Comparison of ENCODE assay signal across 8 cellular contexts in the genomic region with DNA sequence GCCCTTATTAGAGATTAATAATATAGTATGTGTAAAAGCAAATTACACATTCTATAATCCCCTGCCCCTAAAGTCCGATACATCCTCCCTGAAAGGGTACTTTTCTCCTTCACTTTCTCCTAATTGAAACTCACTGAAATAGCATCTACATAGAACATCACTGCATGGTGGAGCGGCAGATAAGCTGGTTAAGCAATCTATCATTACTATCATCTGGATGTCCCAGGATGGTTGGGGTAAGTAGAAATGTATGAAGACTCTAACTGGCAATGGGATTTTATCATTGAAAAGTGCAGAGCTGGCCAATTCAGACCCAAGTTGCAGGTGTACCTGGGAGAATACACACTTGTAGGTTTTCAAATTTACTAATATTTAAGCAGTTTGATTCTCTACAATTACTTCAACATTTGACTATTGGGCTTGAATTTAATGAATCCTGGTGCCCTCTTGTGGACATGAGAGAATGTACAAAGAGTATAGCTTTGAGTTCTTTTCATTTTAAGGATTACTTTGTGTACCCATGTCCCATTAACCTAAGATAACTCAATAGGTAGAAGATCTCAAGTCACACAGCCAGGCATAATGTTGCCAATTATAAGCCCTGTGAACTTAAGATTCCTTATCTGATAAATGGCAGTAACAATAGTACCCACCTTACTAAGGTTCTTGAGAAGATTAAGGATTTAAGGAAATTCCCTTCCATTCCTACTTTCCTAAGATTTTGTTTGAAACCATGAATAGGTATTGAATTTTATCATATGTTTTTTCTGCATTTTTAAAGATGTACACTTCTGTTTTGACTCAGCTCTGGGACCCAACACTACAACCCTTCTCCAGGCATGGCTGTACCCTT.
A peak's percentile ranks its signal among the peaks of the same experiment; 100 is the strongest.
DNase-seq lines count a peak whose midpoint lies in the region; ATAC-seq and TF ChIP-seq lines count a peak whose summit lies in the region.

No MANE protein-coding gene starts in this region.

- no peaks in the 10 kb centered on the region for H3K27me3 ChIP-seq in CD4-positive, alpha-beta memory T cell (ENCODE audit: insufficient read depth, low read length)
- no peaks in the 10 kb centered on the region; the same call in 1 of the 2 replicates for H3K27me3 ChIP-seq in GM23248 (replicated peaks; ENCODE audit: insufficient read depth)

- no peak overlapping the region for H3K4me3 ChIP-seq in CD4-positive, alpha-beta memory T cell (ENCODE audit: low read length in 2 of 2)
- H3K4me3 ChIP-seq in GM23248 (no peak overlapping the region), coronary artery (no peak overlapping the region)

- POLR2A ChIA-PET in CD4-positive, alpha-beta memory T cell (lab: Charles Lee; ENCODE audit: partially characterized antibody): no interaction called here

- H4K20me1 ChIP-seq in GM23248 (ENCODE audit: insufficient read depth): no peaks in the 10 kb centered on the region

- peak; percentile 64 for TF ChIP-seq CTCF in coronary artery (IDR thresholded peaks at IDR 0.05)

- H3K4me2 ChIP-seq in GM23248 (ENCODE audit: unreplicated experiment): no peak overlapping the region

- WGBS in GM23248 (ENCODE audit: low coverage in 1 of 2, low lambda C conversion rate in 2 of 2, missing lambda C conversion rate in 2 of 2), 2 experiments: 70 to 78% methylated on average over 2 of the region's 2 CpGs

- H3K9me2 ChIP-seq in GM23248 (ENCODE audit: insufficient read depth): no peaks in the 10 kb centered on the region

- H3K36me3 ChIP-seq in CD4-positive, alpha-beta memory T cell (ENCODE audit: insufficient read depth, low read length): no peaks in the 10 kb centered on the region
- no peaks in the 10 kb centered on the region for H3K36me3 ChIP-seq in GM23248 (ENCODE audit: low read depth)

- peak in 4 of 5 donors; percentile 19 to 36 (median 32) for DNase-seq in CD4-positive, alpha-beta memory T cell
- DNase-seq in GM23248: peak; percentile 76
- peak; percentile 44 for DNase-seq in NCI-H774 (lab: John Stamatoyannopoulos, UW)
- DNase-seq in coronary artery (ENCODE audit: low spot score): no peak
- DNase-seq in midbrain (lab: John Stamatoyannopoulos, UW): peak; percentile 37
- no peak for DNase-seq in T-helper 9 cell

- no peaks in the 10 kb centered on the region for H3K79me2 ChIP-seq in GM23248 (ENCODE audit: insufficient read depth)

- no peak for ATAC-seq in stimulated activated memory B cell treated with anti-CD40 and anti-IgM and Interleukin-4, amounts not matched to agents 10 μg/mL and 1 μg/mL and 100 μg/mL, for 72 hours
- no peak for ATAC-seq in GM21825 (IDR thresholded peaks at IDR 0.05; ENCODE audit: unreplicated experiment)

- peaks cover 8 to 14% of the 10 kb centered on the region in 2 donors for H3K27me3 Mint-ChIP-seq in CD4-positive, alpha-beta memory T cell
- H3K27me3 Mint-ChIP-seq in stimulated activated memory B cell treated with anti-CD40 and anti-IgM and Interleukin-4, amounts not matched to agents 10 μg/mL and 1 μg/mL and 100 μg/mL, for 72 hours: no peaks in the 10 kb centered on the region

- no peak overlapping the region for H3K9ac ChIP-seq in GM23248

- H3K4me1 Mint-ChIP-seq in CD4-positive, alpha-beta memory T cell: no peaks in the 10 kb centered on the region
- peaks cover 7% of the 10 kb centered on the region for H3K4me1 Mint-ChIP-seq in stimulated activated memory B cell treated with anti-CD40 and anti-IgM and Interleukin-4, amounts not matched to agents 10 μg/mL and 1 μg/mL and 100 μg/mL, for 72 hours

- H3K9me3 Mint-ChIP-seq in CD4-positive, alpha-beta memory T cell: peaks cover 0 to 3% (median 0%) of the 10 kb centered on the region in 8 donors
- peaks cover 2% of the 10 kb centered on the region for H3K9me3 Mint-ChIP-seq in stimulated activated memory B cell treated with anti-CD40 and anti-IgM and Interleukin-4, amounts not matched to agents 10 μg/mL and 1 μg/mL and 100 μg/mL, for 72 hours

- no peaks in the 10 kb centered on the region for H3K9me3 ChIP-seq in CD4-positive, alpha-beta memory T cell (ENCODE audit: control insufficient read depth in 1 of 2, low read length in 2 of 2)
- no peaks in the 10 kb centered on the region for H3K9me3 ChIP-seq in GM23248 (ENCODE audit: low read depth)

- H3K4me3 Mint-ChIP-seq in CD4-positive, alpha-beta memory T cell: no peak overlapping the region
- H3K4me3 Mint-ChIP-seq in stimulated activated memory B cell treated with anti-CD40 and anti-IgM and Interleukin-4, amounts not matched to agents 10 μg/mL and 1 μg/mL and 100 μg/mL, for 72 hours: no peak overlapping the region

- no peaks in the 10 kb centered on the region for H3K36me3 Mint-ChIP-seq in CD4-positive, alpha-beta memory T cell
- H3K36me3 Mint-ChIP-seq in stimulated activated memory B cell treated with anti-CD40 and anti-IgM and Interleukin-4, amounts not matched to agents 10 μg/mL and 1 μg/mL and 100 μg/mL, for 72 hours: no peaks in the 10 kb centered on the region

- no peak overlapping the region for H3K27ac Mint-ChIP-seq in CD4-positive, alpha-beta memory T cell
- no peak overlapping the region for H3K27ac Mint-ChIP-seq in stimulated activated memory B cell treated with anti-CD40 and anti-IgM and Interleukin-4, amounts not matched to agents 10 μg/mL and 1 μg/mL and 100 μg/mL, for 72 hours

- H3K4me1 ChIP-seq in CD4-positive, alpha-beta memory T cell (ENCODE audit: insufficient read depth, low read length): no peaks in the 10 kb centered on the region
- no peaks in the 10 kb centered on the region for H3K4me1 ChIP-seq in GM23248 (ENCODE audit: insufficient read depth)

- CTCF ChIA-PET in CD4-positive, alpha-beta memory T cell (lab: Charles Lee; ENCODE audit: partially characterized antibody): interaction anchor here (0.8 to 7.9 kb wide), 8 partner anchors 12 to 699 kb away, joined by 3 to 108 read pairs (median 4); no protein-coding TSS in a partner anchor

- in situ Hi-C loops in GM23248 (cut with MboI): loop anchor here (10.0 to 25.0 kb wide), 2 partner anchors 320 to 707 kb away; no protein-coding TSS in a partner anchor

- intact Hi-C loops in CD4-positive, alpha-beta memory T cell (cut with micrococcal nuclease): no loop called here

- no peak overlapping the region for H2AFZ ChIP-seq in GM23248

- H3K27ac ChIP-seq in CD4-positive, alpha-beta memory T cell (ENCODE audit: low read depth, low read length): no peak overlapping the region
- H3K27ac ChIP-seq in GM23248 (no peak overlapping the region), coronary artery (no peak overlapping the region)

- no peaks in the 10 kb centered on the region for H3F3A ChIP-seq in GM23248 (ENCODE audit: insufficient read depth)

Comparison
In these comparisons a context has a peak if more than half of its experiments do, and no peak if none do; other contexts are left out.
1. DNase-seq: peak in CD4-positive, alpha-beta memory T cell (4 of 5), GM23248 (single experiment), NCI-H774 (single experiment) and midbrain (single experiment); none in coronary artery (single experiment) and T-helper 9 cell (single experiment).